ENCODE assay signal across 28 cellular contexts in genomic region chr3:148087601-148088371, GRCh38.
"Had no signal": no experiment of that assay in that cellular context is flagged by ENCODE, and none has a peak within 500 bp of the region (broad histone marks: within the 10 kb centered on the region; RNA-seq: fewer than 3 reads in every experiment).

No MANE protein-coding gene starts in this region.

- ATAC-seq: effector memory CD8-positive, alpha-beta T cell; heart right ventricle; left ventricle myocardium superior; lower lobe of right lung; mucosa of descending colon; psoas muscle; right cardiac atrium; stimulated activated effector memory CD8-positive, alpha-beta T cell treated with anti-CD3 and anti-CD28 coated beads, Interleukin-12 subunit alpha, Interleukin-12 subunit beta, amount 100 ng/mL, for 72 hours had no signal

- H3K9me3 Mint-ChIP-seq: effector memory CD8-positive, alpha-beta T cell; naive B cell; nephron progenitor cell; type B pancreatic cell had no signal

- H3K27ac Mint-ChIP-seq: effector memory CD8-positive, alpha-beta T cell; naive B cell; nephron progenitor cell; stimulated activated effector memory CD8-positive, alpha-beta T cell treated with anti-CD3 and anti-CD28 coated beads, Interleukin-12 subunit alpha, Interleukin-12 subunit beta, amount 100 ng/mL, for 72 hours; type B pancreatic cell had no signal

- H3K4me3 Mint-ChIP-seq: effector memory CD8-positive, alpha-beta T cell; naive B cell; nephron progenitor cell; stimulated activated effector memory CD8-positive, alpha-beta T cell treated with anti-CD3 and anti-CD28 coated beads, Interleukin-12 subunit alpha, Interleukin-12 subunit beta, amount 100 ng/mL, for 72 hours; type B pancreatic cell had no signal

- H3K4me3 ChIP-seq: esophagus squamous epithelium, heart right ventricle, lower lobe of right lung, mucosa of descending colon, ovary, psoas muscle, sigmoid colon, stomach, thyroid gland had no signal

- H3K27me3 ChIP-seq: esophagus squamous epithelium, heart right ventricle, ovary, sigmoid colon, stomach, thyroid gland had no signal

- H3K4me1 Mint-ChIP-seq: naive B cell; stimulated activated effector memory CD8-positive, alpha-beta T cell treated with anti-CD3 and anti-CD28 coated beads, Interleukin-12 subunit alpha, Interleukin-12 subunit beta, amount 100 ng/mL, for 72 hours had no signal

- H3K36me3 Mint-ChIP-seq: naive B cell; stimulated activated effector memory CD8-positive, alpha-beta T cell treated with anti-CD3 and anti-CD28 coated beads, Interleukin-12 subunit alpha, Interleukin-12 subunit beta, amount 100 ng/mL, for 72 hours; type B pancreatic cell had no signal

- H3K9me3 ChIP-seq: esophagus squamous epithelium, heart right ventricle, lower lobe of right lung, mucosa of descending colon, ovary, psoas muscle, sigmoid colon, stomach, thyroid gland had no signal

- H3K27ac ChIP-seq: esophagus squamous epithelium, heart right ventricle, lower lobe of right lung, ovary, psoas muscle, sigmoid colon, stomach, thyroid gland had no signal

- H3K27me3 Mint-ChIP-seq: effector memory CD8-positive, alpha-beta T cell; naive B cell; type B pancreatic cell had no signal

- H3K4me1 ChIP-seq: esophagus squamous epithelium, heart right ventricle, lower lobe of right lung, psoas muscle, sigmoid colon, stomach, thyroid gland had no signal

- H3K36me3 ChIP-seq: esophagus squamous epithelium, heart right ventricle, lower lobe of right lung, ovary, sigmoid colon, stomach, thyroid gland had no signal

- DNase-seq: cortex of kidney; effector memory CD8-positive, alpha-beta T cell; erythroblast; esophagus squamous epithelium; foreskin melanocyte; glutamatergic neuron; heart right ventricle; hippocampal formation; islet precursor cell; kidney glomerular epithelial cell; left ventricle myocardium superior; lower lobe of right lung; mucosa of descending colon; naive B cell; nephron progenitor cell; occipital lobe; ovary; posterior cingulate gyrus; psoas muscle; right cardiac atrium; sigmoid colon; stimulated activated CD4-positive, alpha-beta T cell treated with anti-CD3 and anti-CD28 coated beads, Interleukin-2, amount 100 ng/mL, for 24 hours; stimulated activated CD4-positive, alpha-beta T cell treated with anti-CD3 and anti-CD28 coated beads, Interleukin-4, amount 100 ng/mL, for 24 hours; stimulated activated naive CD4-positive, alpha-beta T cell treated with Interleukin-2 at 50 U/mL for 16 hours; stomach; thyroid gland had no signal
